30 cellular contexts compared by ENCODE assay signal in genomic region chr18:79906706-79907105, GRCh38.
"Had no signal": no experiment of that assay in that cellular context is flagged by ENCODE, and none has a peak within 500 bp of the region (broad histone marks: within the 10 kb centered on the region; RNA-seq: fewer than 3 reads in every experiment).

No MANE protein-coding gene starts in this region.

- H3K9me3 ChIP-seq: ovary, psoas muscle, testis, transverse colon, upper lobe of right lung had no signal

- ATAC-seq: natural killer cell; psoas muscle; right cardiac atrium; sciatic nerve; stimulated activated memory B cell treated with anti-CD40 and anti-IgM and Interleukin-4, amounts not matched to agents 10 μg/mL and 1 μg/mL and 100 μg/mL, for 72 hours; stimulated activated naive CD8-positive, alpha-beta T cell treated with anti-CD3 and anti-CD28 coated beads, Interleukin-15, amount 100 ng/mL, for 72 hours; stimulated activated naive CD8-positive, alpha-beta T cell treated with anti-CD3 and anti-CD28 coated beads, Interleukin-15, Interleukin-2, amounts not matched to agents 100 U/mL and 50 U/mL, for 24 hours; upper lobe of right lung had no signal

- H3K9me3 Mint-ChIP-seq: natural killer cell; stimulated activated naive CD8-positive, alpha-beta T cell treated with anti-CD3 and anti-CD28 coated beads, Interleukin-15, amount 100 ng/mL, for 72 hours had no signal

- H3K4me1 ChIP-seq: parathyroid adenoma, psoas muscle, tibial artery, transverse colon, uterus had no signal

- H3K4me3 Mint-ChIP-seq: natural killer cell; nephron; neural progenitor cell; stimulated activated memory B cell treated with anti-CD40 and anti-IgM and Interleukin-4, amounts not matched to agents 10 μg/mL and 1 μg/mL and 100 μg/mL, for 72 hours; stimulated activated naive CD8-positive, alpha-beta T cell treated with anti-CD3 and anti-CD28 coated beads, Interleukin-15, amount 100 ng/mL, for 72 hours; type B pancreatic cell had no signal

- DNase-seq: natural killer cell; occipital lobe; ovary; psoas muscle; right cardiac atrium; spleen; stimulated activated CD4-positive, alpha-beta T cell treated with anti-CD3 and anti-CD28 coated beads, Interleukin-12 subunit alpha, Interleukin-12 subunit beta, amount 100 ng/mL, for 4 hours; stimulated activated CD4-positive, alpha-beta T cell treated with anti-CD3 and anti-CD28 coated beads, Interleukin-1b, Interleukin-23, amount 100 ng/mL, for 48 hours; stimulated activated CD4-positive, alpha-beta T cell treated with anti-CD3 and anti-CD28 coated beads, Interleukin-4, amount 100 ng/mL, for 1 hour; stimulated activated CD4-positive, alpha-beta T cell treated with anti-CD3 and anti-CD28 coated beads, Interleukin-4, amount 100 ng/mL, for 4 hours; stimulated activated CD8-positive, alpha-beta memory T cell treated with anti-CD3 and anti-CD28 coated beads, Interleukin-4, amount 100 ng/mL, for 48 hours; stimulated activated naive CD4-positive, alpha-beta T cell; stimulated activated naive CD8-positive, alpha-beta T cell treated with anti-CD3 and anti-CD28 coated beads, Interleukin-15, amount 100 ng/mL, for 72 hours; stimulated activated naive CD8-positive, alpha-beta T cell treated with anti-CD3 and anti-CD28 coated beads, Interleukin-15, Interleukin-2, amounts not matched to agents 100 U/mL and 50 U/mL, for 24 hours; substantia nigra; tibial artery; transverse colon; upper lobe of right lung; uterus had no signal

- H3K27ac Mint-ChIP-seq: natural killer cell; neural progenitor cell; progenitor cell of endocrine pancreas; stimulated activated memory B cell treated with anti-CD40 and anti-IgM and Interleukin-4, amounts not matched to agents 10 μg/mL and 1 μg/mL and 100 μg/mL, for 72 hours; stimulated activated naive CD8-positive, alpha-beta T cell treated with anti-CD3 and anti-CD28 coated beads, Interleukin-15, amount 100 ng/mL, for 72 hours; type B pancreatic cell had no signal

- H3K4me3 ChIP-seq: neural progenitor cell, ovary, psoas muscle, skin epidermis, smooth muscle cell, spleen, suprapubic skin, testis, tibial artery, transverse colon, upper lobe of right lung, uterus had no signal

- H3K4me1 Mint-ChIP-seq: neural progenitor cell; stimulated activated memory B cell treated with anti-CD40 and anti-IgM and Interleukin-4, amounts not matched to agents 10 μg/mL and 1 μg/mL and 100 μg/mL, for 72 hours had no signal

- H3K36me3 ChIP-seq: neural progenitor cell, ovary, uterus had no signal

- H3K27ac ChIP-seq: neural progenitor cell, ovary, parathyroid adenoma, psoas muscle, skin epidermis, suprapubic skin, testis, tibial artery, transverse colon, upper lobe of right lung, uterus had no signal

- H3K27me3 Mint-ChIP-seq: progenitor cell of endocrine pancreas; stimulated activated memory B cell treated with anti-CD40 and anti-IgM and Interleukin-4, amounts not matched to agents 10 μg/mL and 1 μg/mL and 100 μg/mL, for 72 hours; stimulated activated naive CD8-positive, alpha-beta T cell treated with anti-CD3 and anti-CD28 coated beads, Interleukin-15, amount 100 ng/mL, for 72 hours; type B pancreatic cell had no signal
